In the genomic region with DNA sequence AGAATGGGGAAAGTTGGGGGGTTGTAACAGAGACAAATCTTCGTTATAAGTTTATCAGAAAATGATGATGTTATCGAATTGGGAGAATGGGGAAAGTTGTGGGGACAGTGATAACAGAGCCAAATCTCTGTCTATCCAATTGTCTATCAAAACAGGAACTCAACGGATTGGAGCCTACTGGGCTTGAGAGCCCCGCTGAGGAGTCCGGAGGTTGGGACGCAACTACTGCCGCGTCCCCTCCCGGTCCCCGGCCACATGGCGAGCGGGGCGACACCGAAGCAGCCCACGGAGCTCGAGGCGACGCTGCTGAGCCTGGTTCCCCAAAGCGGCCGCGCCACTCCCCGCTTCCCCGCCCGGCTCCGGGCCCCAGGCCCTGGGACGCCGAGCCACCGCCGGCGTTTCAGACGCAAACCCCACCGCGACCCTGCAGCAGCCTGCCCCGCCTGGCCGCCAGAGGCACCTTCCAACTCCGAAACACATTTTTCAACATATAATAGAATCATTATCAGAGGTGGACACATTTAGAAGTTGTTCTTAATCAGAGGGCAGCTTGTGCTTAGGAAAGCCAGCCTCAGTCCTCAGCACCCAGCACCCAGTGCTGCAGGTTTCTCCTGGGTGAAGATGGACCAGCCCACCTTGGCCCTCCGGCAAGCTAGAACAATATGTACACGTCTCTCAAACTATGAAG, we compare ENCODE assay signal across 1 cellular context.
TF ChIP-seq lines count a peak whose summit lies in the region.

No MANE protein-coding gene starts in this region.

TF ChIP-seq in GM23338, 12 proteins besides CTCF, POLR2A, EP300 and RAD21 (continued from another document):
- no peak for TF ChIP-seq ZNF462 (CRISPR knock-in tag; IDR thresholded peaks at IDR 0.05)
- TF ChIP-seq ZNF331 (CRISPR knock-in tag; IDR thresholded peaks at IDR 0.05; ENCODE audit: low read depth) = no peak
- TF ChIP-seq ETS1 (IDR thresholded peaks at IDR 0.05) = no peak
- TF ChIP-seq EZH2phosphoT487 (IDR thresholded peaks at IDR 0.05; ENCODE audit: unreplicated experiment) = no peak
- TF ChIP-seq REST (IDR thresholded peaks at IDR 0.05; ENCODE audit: unreplicated experiment) = no peak
- TF ChIP-seq JUNB (IDR thresholded peaks at IDR 0.05; ENCODE audit: unreplicated experiment) = no peak
TF ChIP-seq in GM23338: peak in this region for 0.
